1 cellular context compared by ENCODE assay signal in the genomic region with DNA sequence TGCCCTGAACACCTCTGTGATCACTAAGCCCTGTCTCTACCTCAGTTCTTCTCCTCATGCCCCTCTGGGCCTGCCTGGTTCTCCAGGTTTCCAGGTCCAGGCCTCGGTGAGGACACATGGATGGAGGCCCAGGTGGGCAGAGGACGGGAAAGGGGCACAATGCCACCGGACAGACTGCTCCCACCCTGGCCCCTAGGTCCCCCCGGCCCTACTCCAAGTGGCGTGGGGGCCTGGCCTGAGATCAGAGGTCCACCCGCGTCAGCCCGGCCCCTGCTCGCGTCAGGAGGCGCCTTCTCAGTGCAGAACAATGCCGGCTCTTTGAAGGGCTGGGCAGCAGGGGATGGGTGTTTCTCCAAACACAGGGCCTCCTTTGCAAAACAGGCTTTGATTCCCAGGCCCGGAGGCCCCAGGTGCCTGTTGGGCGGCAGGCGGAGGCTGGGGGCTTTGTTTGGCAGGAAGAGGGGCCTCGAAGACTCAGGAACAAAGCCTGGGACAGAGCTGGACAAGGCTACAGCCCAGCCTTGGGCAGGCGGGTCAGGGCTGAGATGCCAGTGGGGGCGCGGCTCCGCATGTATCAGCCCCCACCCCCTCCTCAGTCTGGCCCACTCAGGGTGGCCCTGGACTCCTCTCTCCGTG.
TF ChIP-seq lines count a peak whose summit lies in the region.

No MANE protein-coding gene starts in this region.

TF ChIP-seq in HepG2, 621 proteins besides CTCF, POLR2A, EP300 and RAD21 (continued from another document and continues in another):
- no peak for TF ChIP-seq IKZF5 (CRISPR knock-in tag; IDR thresholded peaks at IDR 0.05)
- TF ChIP-seq, protein P1, sequence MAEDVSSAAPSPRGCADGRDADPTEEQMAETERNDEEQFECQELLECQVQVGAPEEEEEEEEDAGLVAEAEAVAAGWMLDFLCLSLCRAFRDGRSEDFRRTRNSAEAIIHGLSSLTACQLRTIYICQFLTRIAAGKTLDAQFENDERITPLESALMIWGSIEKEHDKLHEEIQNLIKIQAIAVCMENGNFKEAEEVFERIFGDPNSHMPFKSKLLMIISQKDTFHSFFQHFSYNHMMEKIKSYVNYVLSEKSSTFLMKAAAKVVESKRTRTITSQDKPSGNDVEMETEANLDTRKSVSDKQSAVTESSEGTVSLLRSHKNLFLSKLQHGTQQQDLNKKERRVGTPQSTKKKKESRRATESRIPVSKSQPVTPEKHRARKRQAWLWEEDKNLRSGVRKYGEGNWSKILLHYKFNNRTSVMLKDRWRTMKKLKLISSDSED (CRISPR knock-in tag; IDR thresholded peaks at IDR 0.05), result no peak
- TF ChIP-seq PITX1 (CRISPR knock-in tag; IDR thresholded peaks at IDR 0.05), result peak; percentile 62
- TF ChIP-seq ZNF430 (CRISPR knock-in tag; IDR thresholded peaks at IDR 0.05), result no peak
- no peak for TF ChIP-seq ZNF670 (CRISPR knock-in tag; IDR thresholded peaks at IDR 0.05; ENCODE audit: borderline replicate concordance)
- TF ChIP-seq BCL3 (CRISPR knock-in tag; IDR thresholded peaks at IDR 0.05), result no peak
- no peak for TF ChIP-seq ZNF333 (CRISPR knock-in tag; IDR thresholded peaks at IDR 0.05; ENCODE audit: borderline replicate concordance)
- TF ChIP-seq ZNF30 (CRISPR knock-in tag; IDR thresholded peaks at IDR 0.05), result no peak
- TF ChIP-seq ZSCAN20 (CRISPR knock-in tag; IDR thresholded peaks at IDR 0.05; ENCODE audit: borderline replicate concordance), result no peak
- TF ChIP-seq BORCS8-MEF2B (CRISPR knock-in tag; IDR thresholded peaks at IDR 0.05), result no peak; the same call in 1 of the 2 replicates
- no peak for TF ChIP-seq RNF2 (conservative IDR thresholded peaks at IDR 0.05; ENCODE audit: low read depth)
- TF ChIP-seq ZNF335 (CRISPR knock-in tag; IDR thresholded peaks at IDR 0.05), result peak; percentile 52; the same call in 1 of the 2 replicates
- TF ChIP-seq ELF1 (CRISPR knock-in tag; IDR thresholded peaks at IDR 0.05), result peak; percentile 44
- TF ChIP-seq, protein P2, sequence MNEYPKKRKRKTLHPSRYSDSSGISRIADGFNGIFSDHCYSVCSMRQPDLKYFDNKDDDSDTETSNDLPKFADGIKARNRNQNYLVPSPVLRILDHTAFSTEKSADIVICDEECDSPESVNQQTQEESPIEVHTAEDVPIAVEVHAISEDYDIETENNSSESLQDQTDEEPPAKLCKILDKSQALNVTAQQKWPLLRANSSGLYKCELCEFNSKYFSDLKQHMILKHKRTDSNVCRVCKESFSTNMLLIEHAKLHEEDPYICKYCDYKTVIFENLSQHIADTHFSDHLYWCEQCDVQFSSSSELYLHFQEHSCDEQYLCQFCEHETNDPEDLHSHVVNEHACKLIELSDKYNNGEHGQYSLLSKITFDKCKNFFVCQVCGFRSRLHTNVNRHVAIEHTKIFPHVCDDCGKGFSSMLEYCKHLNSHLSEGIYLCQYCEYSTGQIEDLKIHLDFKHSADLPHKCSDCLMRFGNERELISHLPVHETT (CRISPR knock-in tag; conservative IDR thresholded peaks at IDR 0.05), result no peak
- TF ChIP-seq ZNF33B (CRISPR knock-in tag; IDR thresholded peaks at IDR 0.05), result no peak
- TF ChIP-seq ZNF3 (CRISPR knock-in tag; IDR thresholded peaks at IDR 0.05), result no peak
- TF ChIP-seq, protein P3, sequence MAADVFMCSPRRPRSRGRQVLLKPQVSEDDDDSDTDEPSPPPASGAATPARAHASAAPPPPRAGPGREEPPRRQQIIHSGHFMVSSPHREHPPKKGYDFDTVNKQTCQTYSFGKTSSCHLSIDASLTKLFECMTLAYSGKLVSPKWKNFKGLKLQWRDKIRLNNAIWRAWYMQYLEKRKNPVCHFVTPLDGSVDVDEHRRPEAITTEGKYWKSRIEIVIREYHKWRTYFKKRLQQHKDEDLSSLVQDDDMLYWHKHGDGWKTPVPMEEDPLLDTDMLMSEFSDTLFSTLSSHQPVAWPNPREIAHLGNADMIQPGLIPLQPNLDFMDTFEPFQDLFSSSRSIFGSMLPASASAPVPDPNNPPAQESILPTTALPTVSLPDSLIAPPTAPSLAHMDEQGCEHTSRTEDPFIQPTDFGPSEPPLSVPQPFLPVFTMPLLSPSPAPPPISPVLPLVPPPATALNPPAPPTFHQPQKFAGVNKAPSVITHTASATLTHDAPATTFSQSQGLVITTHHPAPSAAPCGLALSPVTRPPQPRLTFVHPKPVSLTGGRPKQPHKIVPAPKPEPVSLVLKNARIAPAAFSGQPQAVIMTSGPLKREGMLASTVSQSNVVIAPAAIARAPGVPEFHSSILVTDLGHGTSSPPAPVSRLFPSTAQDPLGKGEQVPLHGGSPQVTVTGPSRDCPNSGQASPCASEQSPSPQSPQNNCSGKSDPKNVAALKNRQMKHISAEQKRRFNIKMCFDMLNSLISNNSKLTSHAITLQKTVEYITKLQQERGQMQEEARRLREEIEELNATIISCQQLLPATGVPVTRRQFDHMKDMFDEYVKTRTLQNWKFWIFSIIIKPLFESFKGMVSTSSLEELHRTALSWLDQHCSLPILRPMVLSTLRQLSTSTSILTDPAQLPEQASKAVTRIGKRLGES (CRISPR knock-in tag; IDR thresholded peaks at IDR 0.05; ENCODE audit: borderline replicate concordance), result no peak
- TF ChIP-seq BCL6 (CRISPR knock-in tag; IDR thresholded peaks at IDR 0.05), result peak; percentile 77
- TF ChIP-seq, protein P4, sequence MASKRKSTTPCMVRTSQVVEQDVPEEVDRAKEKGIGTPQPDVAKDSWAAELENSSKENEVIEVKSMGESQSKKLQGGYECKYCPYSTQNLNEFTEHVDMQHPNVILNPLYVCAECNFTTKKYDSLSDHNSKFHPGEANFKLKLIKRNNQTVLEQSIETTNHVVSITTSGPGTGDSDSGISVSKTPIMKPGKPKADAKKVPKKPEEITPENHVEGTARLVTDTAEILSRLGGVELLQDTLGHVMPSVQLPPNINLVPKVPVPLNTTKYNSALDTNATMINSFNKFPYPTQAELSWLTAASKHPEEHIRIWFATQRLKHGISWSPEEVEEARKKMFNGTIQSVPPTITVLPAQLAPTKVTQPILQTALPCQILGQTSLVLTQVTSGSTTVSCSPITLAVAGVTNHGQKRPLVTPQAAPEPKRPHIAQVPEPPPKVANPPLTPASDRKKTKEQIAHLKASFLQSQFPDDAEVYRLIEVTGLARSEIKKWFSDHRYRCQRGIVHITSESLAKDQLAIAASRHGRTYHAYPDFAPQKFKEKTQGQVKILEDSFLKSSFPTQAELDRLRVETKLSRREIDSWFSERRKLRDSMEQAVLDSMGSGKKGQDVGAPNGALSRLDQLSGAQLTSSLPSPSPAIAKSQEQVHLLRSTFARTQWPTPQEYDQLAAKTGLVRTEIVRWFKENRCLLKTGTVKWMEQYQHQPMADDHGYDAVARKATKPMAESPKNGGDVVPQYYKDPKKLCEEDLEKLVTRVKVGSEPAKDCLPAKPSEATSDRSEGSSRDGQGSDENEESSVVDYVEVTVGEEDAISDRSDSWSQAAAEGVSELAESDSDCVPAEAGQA (IDR thresholded peaks at IDR 0.05; ENCODE audit: low read depth), result no peak; the same call in 1 of the 2 replicates
- TF ChIP-seq, protein P4 (CRISPR knock-in tag; IDR thresholded peaks at IDR 0.05; ENCODE audit: borderline replicate concordance), result no peak
- TF ChIP-seq ARNT2 (CRISPR knock-in tag; IDR thresholded peaks at IDR 0.05; ENCODE audit: low read depth), result no peak
- no peak for TF ChIP-seq ZC3H4 (CRISPR knock-in tag; IDR thresholded peaks at IDR 0.05; ENCODE audit: borderline replicate concordance)
- peak; percentile 29; the same call in 1 of the 2 replicates for TF ChIP-seq KDM1A (CRISPR knock-in tag; IDR thresholded peaks at IDR 0.05)
- TF ChIP-seq ZNF7 (CRISPR knock-in tag; IDR thresholded peaks at IDR 0.05), result no peak
- peak; percentile 52; the same call in 1 of the 2 replicates for TF ChIP-seq ZSCAN25 (CRISPR knock-in tag; IDR thresholded peaks at IDR 0.05)
- TF ChIP-seq, protein P5, sequence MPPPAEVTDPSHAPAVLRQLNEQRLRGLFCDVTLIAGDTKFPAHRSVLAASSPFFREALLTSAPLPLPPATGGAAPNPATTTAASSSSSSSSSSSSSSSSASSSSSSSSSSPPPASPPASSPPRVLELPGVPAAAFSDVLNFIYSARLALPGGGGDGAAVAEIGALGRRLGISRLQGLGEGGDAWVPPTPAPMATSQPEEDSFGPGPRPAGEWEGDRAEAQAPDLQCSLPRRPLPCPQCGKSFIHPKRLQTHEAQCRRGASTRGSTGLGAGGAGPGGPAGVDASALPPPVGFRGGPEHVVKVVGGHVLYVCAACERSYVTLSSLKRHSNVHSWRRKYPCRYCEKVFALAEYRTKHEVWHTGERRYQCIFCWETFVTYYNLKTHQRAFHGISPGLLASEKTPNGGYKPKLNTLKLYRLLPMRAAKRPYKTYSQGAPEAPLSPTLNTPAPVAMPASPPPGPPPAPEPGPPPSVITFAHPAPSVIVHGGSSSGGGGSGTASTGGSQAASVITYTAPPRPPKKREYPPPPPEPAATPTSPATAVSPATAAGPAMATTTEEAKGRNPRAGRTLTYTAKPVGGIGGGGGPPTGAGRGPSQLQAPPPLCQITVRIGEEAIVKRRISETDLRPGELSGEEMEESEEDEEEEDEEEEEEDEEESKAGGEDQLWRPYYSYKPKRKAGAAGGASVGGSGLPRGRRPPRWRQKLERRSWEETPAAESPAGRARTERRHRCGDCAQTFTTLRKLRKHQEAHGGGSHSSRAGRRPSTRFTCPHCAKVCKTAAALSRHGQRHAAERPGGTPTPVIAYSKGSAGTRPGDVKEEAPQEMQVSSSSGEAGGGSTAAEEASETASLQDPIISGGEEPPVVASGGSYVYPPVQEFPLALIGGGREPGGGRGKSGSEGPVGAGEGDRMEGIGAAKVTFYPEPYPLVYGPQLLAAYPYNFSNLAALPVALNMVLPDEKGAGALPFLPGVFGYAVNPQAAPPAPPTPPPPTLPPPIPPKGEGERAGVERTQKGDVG (CRISPR knock-in tag; IDR thresholded peaks at IDR 0.05; ENCODE audit: borderline replicate concordance), result peak; percentile 73; the same call in 1 of the 2 replicates
- TF ChIP-seq, protein P6, sequence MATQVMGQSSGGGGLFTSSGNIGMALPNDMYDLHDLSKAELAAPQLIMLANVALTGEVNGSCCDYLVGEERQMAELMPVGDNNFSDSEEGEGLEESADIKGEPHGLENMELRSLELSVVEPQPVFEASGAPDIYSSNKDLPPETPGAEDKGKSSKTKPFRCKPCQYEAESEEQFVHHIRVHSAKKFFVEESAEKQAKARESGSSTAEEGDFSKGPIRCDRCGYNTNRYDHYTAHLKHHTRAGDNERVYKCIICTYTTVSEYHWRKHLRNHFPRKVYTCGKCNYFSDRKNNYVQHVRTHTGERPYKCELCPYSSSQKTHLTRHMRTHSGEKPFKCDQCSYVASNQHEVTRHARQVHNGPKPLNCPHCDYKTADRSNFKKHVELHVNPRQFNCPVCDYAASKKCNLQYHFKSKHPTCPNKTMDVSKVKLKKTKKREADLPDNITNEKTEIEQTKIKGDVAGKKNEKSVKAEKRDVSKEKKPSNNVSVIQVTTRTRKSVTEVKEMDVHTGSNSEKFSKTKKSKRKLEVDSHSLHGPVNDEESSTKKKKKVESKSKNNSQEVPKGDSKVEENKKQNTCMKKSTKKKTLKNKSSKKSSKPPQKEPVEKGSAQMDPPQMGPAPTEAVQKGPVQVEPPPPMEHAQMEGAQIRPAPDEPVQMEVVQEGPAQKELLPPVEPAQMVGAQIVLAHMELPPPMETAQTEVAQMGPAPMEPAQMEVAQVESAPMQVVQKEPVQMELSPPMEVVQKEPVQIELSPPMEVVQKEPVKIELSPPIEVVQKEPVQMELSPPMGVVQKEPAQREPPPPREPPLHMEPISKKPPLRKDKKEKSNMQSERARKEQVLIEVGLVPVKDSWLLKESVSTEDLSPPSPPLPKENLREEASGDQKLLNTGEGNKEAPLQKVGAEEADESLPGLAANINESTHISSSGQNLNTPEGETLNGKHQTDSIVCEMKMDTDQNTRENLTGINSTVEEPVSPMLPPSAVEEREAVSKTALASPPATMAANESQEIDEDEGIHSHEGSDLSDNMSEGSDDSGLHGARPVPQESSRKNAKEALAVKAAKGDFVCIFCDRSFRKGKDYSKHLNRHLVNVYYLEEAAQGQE (IDR thresholded peaks at IDR 0.05; ENCODE audit: borderline replicate concordance in 1 of 2, low read depth in 1 of 2, low read length in 2 of 2), result no peak; a peak in 1 of 4 replicates
- no peak for TF ChIP-seq NKX3-1 (CRISPR knock-in tag; IDR thresholded peaks at IDR 0.05)
- TF ChIP-seq SOX5 (CRISPR knock-in tag; IDR thresholded peaks at IDR 0.05; ENCODE audit: borderline replicate concordance), result peak; percentile 92
- no peak for TF ChIP-seq ZFP1 (CRISPR knock-in tag; IDR thresholded peaks at IDR 0.05)
- TF ChIP-seq, protein P7, sequence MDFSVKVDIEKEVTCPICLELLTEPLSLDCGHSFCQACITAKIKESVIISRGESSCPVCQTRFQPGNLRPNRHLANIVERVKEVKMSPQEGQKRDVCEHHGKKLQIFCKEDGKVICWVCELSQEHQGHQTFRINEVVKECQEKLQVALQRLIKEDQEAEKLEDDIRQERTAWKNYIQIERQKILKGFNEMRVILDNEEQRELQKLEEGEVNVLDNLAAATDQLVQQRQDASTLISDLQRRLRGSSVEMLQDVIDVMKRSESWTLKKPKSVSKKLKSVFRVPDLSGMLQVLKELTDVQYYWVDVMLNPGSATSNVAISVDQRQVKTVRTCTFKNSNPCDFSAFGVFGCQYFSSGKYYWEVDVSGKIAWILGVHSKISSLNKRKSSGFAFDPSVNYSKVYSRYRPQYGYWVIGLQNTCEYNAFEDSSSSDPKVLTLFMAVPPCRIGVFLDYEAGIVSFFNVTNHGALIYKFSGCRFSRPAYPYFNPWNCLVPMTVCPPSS (IDR thresholded peaks at IDR 0.05), result no peak
